8 cellular contexts compared by ENCODE assay signal in genomic region chr19:37506387-37507166, GRCh38. TPM values are rescaled to one million over a fixed set of nuclear protein-coding genes. Genes with fewer than 3 reads are reported as not detected.
DNase-seq lines count a peak whose midpoint lies in the region; ATAC-seq and TF ChIP-seq lines count a peak whose summit lies in the region.

TSS of gene ZNF793 (plus strand) at chr19:37506939. CDS start at chr19:37523440, 16,501 bp downstream.

- TF ChIP-seq CTCF in GM12865 (IDR thresholded peaks at IDR 0.05; ENCODE audit: insufficient read depth, low read depth, low read length, missing control alignments), result no peak
- no peak for TF ChIP-seq CTCF in IMR-90 (conservative IDR thresholded peaks at IDR 0.05; ENCODE audit: low read depth, low read length)

- peak within 1 kb of the TSS; percentile 36; the same call in 1 of the 2 replicates for H3K23ac ChIP-seq in IMR-90 (ENCODE audit: low read depth, low read length)

- peaks cover 13% of the 10 kb centered on the region for H3K9me3 ChIP-seq in IMR-90 (ENCODE audit: control insufficient read depth, insufficient read depth, low read length)

- H2BK20ac ChIP-seq in IMR-90 (ENCODE audit: low read depth, low read length), result no peak within 1 kb of the TSS

- H3K9me1 ChIP-seq in IMR-90 (ENCODE audit: insufficient read depth, low read length), result no peaks in the 10 kb centered on the region

- peak within 1 kb of the TSS; percentile 88 to 92 for H4K8ac ChIP-seq in IMR-90 (ENCODE audit: low read depth in 2 of 2, low read length in 2 of 2)

- peak within 1 kb of the TSS; percentile 3; the same call in 1 of the 2 replicates for H3K56ac ChIP-seq in IMR-90 (ENCODE audit: extremely low read depth, insufficient read depth, low read length)

- intact Hi-C loops in IMR-90 (cut with micrococcal nuclease), result no loop called here

- H4K5ac ChIP-seq in IMR-90 (ENCODE audit: low read depth, low read length), result peak within 1 kb of the TSS; percentile 92

- peak within 1 kb of the TSS; percentile 90 for H2AFZ ChIP-seq in IMR-90 (replicated peaks; ENCODE audit: low read length, poor library complexity)

- H3K4me2 ChIP-seq in IMR-90 (ENCODE audit: low read depth, low read length), result peak within 1 kb of the TSS; percentile 89

- H2AK9ac ChIP-seq in IMR-90 (replicated peaks; ENCODE audit: low read depth, low read length, poor library complexity), result peak within 1 kb of the TSS; percentile 2

- no peak for TF ChIP-seq RAD21 in IMR-90 (IDR thresholded peaks at IDR 0.05; ENCODE audit: low read length)

- ATAC-seq in IMR-90 (ENCODE audit: low read depth) (peak; percentile 88), GM18519 (IDR thresholded peaks at IDR 0.05; ENCODE audit: low FRiP score, unreplicated experiment) (no peak)

- peak; percentile 81 for DNase-seq in GM12865 (ENCODE audit: low read depth)
- DNase-seq in IMR-90, result peak; percentile 54
- DNase-seq in T follicular helper cell (ENCODE audit: low read depth), result peak; percentile 68
- DNase-seq in anterior cingulate cortex (lab: John Stamatoyannopoulos, UW), result peak in 56 of 58 donors; percentile 41 to 97 (median 83)
- peak in 50 of 51 donors; percentile 28 to 96 (median 80) for DNase-seq in hypothalamus (lab: John Stamatoyannopoulos, UW)
- peak; percentile 90 for DNase-seq in putamen (ENCODE audit: low spot score)
- DNase-seq in ureter (ENCODE audit: low spot score), result peak; percentile 89

- peak within 1 kb of the TSS; percentile 81 for H3K18ac ChIP-seq in IMR-90 (ENCODE audit: low read depth, low read length)

- peak within 1 kb of the TSS; percentile 73 for H3K4ac ChIP-seq in IMR-90 (ENCODE audit: low read depth, low read length)

- POLR2A ChIA-PET in IMR-90 (lab: Charles Lee; ENCODE audit: unreplicated experiment), result interaction anchor here (0.6 kb wide), 1 partner anchor 153 kb away, joined by 4 read pairs; no protein-coding TSS in a partner anchor

- no peaks in the 10 kb centered on the region for H3K36me3 ChIP-seq in IMR-90 (ENCODE audit: control insufficient read depth, insufficient read depth, low read length)

- H4K20me1 ChIP-seq in IMR-90 (ENCODE audit: insufficient read depth, low read length), result no peaks in the 10 kb centered on the region

- peak within 1 kb of the TSS; percentile 66 for H3K4me3 ChIP-seq in GM12865 (ENCODE audit: low read depth, low read length)
- H3K4me3 ChIP-seq in IMR-90 (ENCODE audit: insufficient read depth, low read depth, low read length), result peak within 1 kb of the TSS; percentile 75

- no peaks in the 10 kb centered on the region for H3K79me1 ChIP-seq in IMR-90 (ENCODE audit: low read depth in 1 of 2, low read length in 2 of 2)

- H2BK5ac ChIP-seq in IMR-90 (ENCODE audit: low read depth, low read length, poor library complexity, severe bottlenecking), result peak within 1 kb of the TSS; percentile 22

- H2BK120ac ChIP-seq in IMR-90 (ENCODE audit: low read depth, low read length), result peak within 1 kb of the TSS; percentile 23; the same call in 1 of the 2 replicates

- no peaks in the 10 kb centered on the region for H3K27me3 ChIP-seq in IMR-90 (ENCODE audit: control insufficient read depth, insufficient read depth, low read length)

- no peak within 1 kb of the TSS for H2AK5ac ChIP-seq in IMR-90 (ENCODE audit: low read depth, low read length)

- CTCF ChIA-PET in IMR-90 (lab: Yijun Ruan, JAX), result no interaction called here

- in situ Hi-C loops in IMR-90 (cut with MboI; ENCODE audit: low sequenced_read_pairs), result no loop called here

- no peak within 1 kb of the TSS for H2BK15ac ChIP-seq in IMR-90 (ENCODE audit: low read depth, low read length)

- dilution Hi-C loops in IMR-90 (cut with HindIII; ENCODE audit: low sequenced_read_pairs, unreplicated experiment), result no loop called here

- H4K91ac ChIP-seq in IMR-90 (ENCODE audit: insufficient read depth, low read depth, low read length), result peak within 1 kb of the TSS; percentile 57

- peak within 1 kb of the TSS; percentile 80 for H3K14ac ChIP-seq in IMR-90 (replicated peaks; ENCODE audit: low read depth, low read length)

- H3K4me1 ChIP-seq in IMR-90 (ENCODE audit: control insufficient read depth, insufficient read depth, low read length), result no peaks in the 10 kb centered on the region

- peak within 1 kb of the TSS; percentile 86 for H3K9ac ChIP-seq in IMR-90 (ENCODE audit: low read depth, low read length)

- BruUV-seq in IMR-90 (replicated peaks; lab: Mats Ljungman, UMichigan), result no TSS peak

- H3K27ac ChIP-seq in IMR-90 (ENCODE audit: insufficient read depth, low read length), result peak within 1 kb of the TSS; percentile 77

- TF ChIP-seq POLR2A in IMR-90 (IDR thresholded peaks at IDR 0.05; ENCODE audit: low read depth, low read length), result no peak

- 2% methylated on average over 16 of the region's 40 CpGs; no CpG with 5 or more reads in 1 of the 2 experiments for WGBS in IMR-90 (ENCODE audit: extremely low coverage in 2 of 2, insufficient read length in 1 of 2), 2 experiments

TF ChIP-seq in IMR-90, 13 proteins besides CTCF, POLR2A, EP300 and RAD21:
- TF ChIP-seq CEBPB (IDR thresholded peaks at IDR 0.05; ENCODE audit: low read depth, low read length), result no peak

RNA-seq across cellular contexts. Expression of gene ZNF793, which starts in this region (rescaled TPM):
- total RNA-seq in IMR-90 (2012; rRNA removed) (0.56 and 0.72 TPM in 2 replicates), ureter (19.7 TPM)
- 0.39 and 0.50 TPM in 2 replicates for polyA plus RNA-seq in IMR-90 (2012; rRNA removed)
- 0.15 TPM in 2 replicates for polyA plus RNA-seq in IMR-90 (2012; cell fraction: cytosol; rRNA removed)
- polyA plus RNA-seq in IMR-90 (2012; cell fraction: nucleus; rRNA removed; ENCODE audit: low replicate concordance), result 0.76 and 3.0 TPM in 2 replicates

Comparison
In these comparisons a context has a peak if more than half of its experiments do, and no peak if none do; other contexts are left out.
1. RNA of gene ZNF793 (total RNA-seq): 19.7 TPM in ureter (single experiment); 0.56 to 0.72 TPM in IMR-90; every median in the first group is over 10 times any median in the second.
2. Peak in every context shown above with its lines, with median percentiles within 50 percentile points of each other: DNase-seq.